ENCODE assay signal across 13 cellular contexts in genomic region chr6:113293106-113293505, GRCh38.
A peak's percentile ranks its signal among the peaks of the same experiment; 100 is the strongest.
DNase-seq lines count a peak whose midpoint lies in the region; ATAC-seq and TF ChIP-seq lines count a peak whose summit lies in the region.
"Had no signal": no experiment of that assay in that cellular context is flagged by ENCODE, and none has a peak within 500 bp of the region (broad histone marks: within the 10 kb centered on the region; RNA-seq: fewer than 3 reads in every experiment).

No MANE protein-coding gene starts in this region.

- H3K9me3 ChIP-seq in PC-3 (ENCODE audit: low read length): no peaks in the 10 kb centered on the region
- H3K9me3 ChIP-seq: left ventricle myocardium inferior had no signal

- H3K79me2 ChIP-seq in PC-3 (ENCODE audit: low read length): no peaks in the 10 kb centered on the region

- H2AFZ ChIP-seq in PC-3 (ENCODE audit: low read length): no peak overlapping the region

- H3K27me3 ChIP-seq in PC-3 (ENCODE audit: low read length): no peaks in the 10 kb centered on the region

- no TSS peak for BruUV-seq in PC-3 (replicated peaks; lab: Mats Ljungman, UMichigan)

- DNase-seq in AG10803 (ENCODE audit: low read depth) (peak; percentile 51), nucleus accumbens (lab: John Stamatoyannopoulos, UW) (no peak), PC-3 (no peak), activated T-cell treated with anti-CD3 and anti-CD28 coated beads for 4 hours (no peak)
- DNase-seq in activated CD4-positive, alpha-beta T cell treated with anti-CD3 and anti-CD28 coated beads, Interleukin-2, amount 50 U/mL, for 1 hour: no peak
- DNase-seq: 8988T, amniotic stem cell, left ventricle myocardium inferior, NCI-H2029 treated with DMSO at 0.1 percent for 48 hours had no signal

- H3K9ac ChIP-seq in PC-3 (ENCODE audit: low read length): no peak overlapping the region

- H3K4me3 ChIP-seq in AG10803 (ENCODE audit: low read length) (no peak overlapping the region), PC-3 (ENCODE audit: low read length) (no peak overlapping the region)
- H3K4me3 ChIP-seq: left ventricle myocardium inferior had no signal

- H4K20me1 ChIP-seq in PC-3 (ENCODE audit: low read length): no peaks in the 10 kb centered on the region

- no peak overlapping the region for H3K4me2 ChIP-seq in PC-3 (ENCODE audit: low read length)

- TF ChIP-seq CTCF in AG10803 (conservative IDR thresholded peaks at IDR 0.05; ENCODE audit: low read length) (no peak), PC-3 (conservative IDR thresholded peaks at IDR 0.05; ENCODE audit: low read depth, low read length) (no peak)

- intact Hi-C loops in PC-3 (cut with micrococcal nuclease): loop anchor here (5.0 kb wide), 1 partner anchor 416 kb away; no protein-coding TSS in a partner anchor

- H3F3A ChIP-seq in PC-3 (ENCODE audit: low read length, unreplicated experiment): no peaks in the 10 kb centered on the region

- H3K9me2 ChIP-seq in PC-3 (replicated peaks; ENCODE audit: low read length): no peaks in the 10 kb centered on the region

- peak; percentile 89 for ATAC-seq in GM19395 (IDR thresholded peaks at IDR 0.05; ENCODE audit: unreplicated experiment)
- peak; percentile 87 for ATAC-seq in HG02759 (IDR thresholded peaks at IDR 0.05; ENCODE audit: unreplicated experiment)
- ATAC-seq in HG03571 (IDR thresholded peaks at IDR 0.05; ENCODE audit: unreplicated experiment): peak; percentile 71
- no peak for ATAC-seq in PC-3
- ATAC-seq: stimulated activated effector memory CD8-positive, alpha-beta T cell treated with anti-CD3 and anti-CD28 coated beads, Interleukin-12 subunit alpha, Interleukin-12 subunit beta, amount 100 ng/mL, for 72 hours had no signal

- POLR2A ChIA-PET in PC-3 (lab: Charles Lee; ENCODE audit: unreplicated experiment): no interaction called here

- no peak overlapping the region for H3K27ac ChIP-seq in PC-3 (ENCODE audit: low read length)
- H3K27ac ChIP-seq: left ventricle myocardium inferior had no signal

- H3K4me1 ChIP-seq in PC-3 (ENCODE audit: insufficient read depth, low read length): peaks cover 15% of the 10 kb centered on the region
- H3K4me1 ChIP-seq: left ventricle myocardium inferior had no signal

- no peaks in the 10 kb centered on the region for H3K36me3 ChIP-seq in PC-3 (ENCODE audit: low read depth, low read length)
- H3K36me3 ChIP-seq: left ventricle myocardium inferior had no signal

- CTCF ChIA-PET in PC-3 (lab: Charles Lee): no interaction called here
